8 cellular contexts compared by ENCODE assay signal in the genomic region with DNA sequence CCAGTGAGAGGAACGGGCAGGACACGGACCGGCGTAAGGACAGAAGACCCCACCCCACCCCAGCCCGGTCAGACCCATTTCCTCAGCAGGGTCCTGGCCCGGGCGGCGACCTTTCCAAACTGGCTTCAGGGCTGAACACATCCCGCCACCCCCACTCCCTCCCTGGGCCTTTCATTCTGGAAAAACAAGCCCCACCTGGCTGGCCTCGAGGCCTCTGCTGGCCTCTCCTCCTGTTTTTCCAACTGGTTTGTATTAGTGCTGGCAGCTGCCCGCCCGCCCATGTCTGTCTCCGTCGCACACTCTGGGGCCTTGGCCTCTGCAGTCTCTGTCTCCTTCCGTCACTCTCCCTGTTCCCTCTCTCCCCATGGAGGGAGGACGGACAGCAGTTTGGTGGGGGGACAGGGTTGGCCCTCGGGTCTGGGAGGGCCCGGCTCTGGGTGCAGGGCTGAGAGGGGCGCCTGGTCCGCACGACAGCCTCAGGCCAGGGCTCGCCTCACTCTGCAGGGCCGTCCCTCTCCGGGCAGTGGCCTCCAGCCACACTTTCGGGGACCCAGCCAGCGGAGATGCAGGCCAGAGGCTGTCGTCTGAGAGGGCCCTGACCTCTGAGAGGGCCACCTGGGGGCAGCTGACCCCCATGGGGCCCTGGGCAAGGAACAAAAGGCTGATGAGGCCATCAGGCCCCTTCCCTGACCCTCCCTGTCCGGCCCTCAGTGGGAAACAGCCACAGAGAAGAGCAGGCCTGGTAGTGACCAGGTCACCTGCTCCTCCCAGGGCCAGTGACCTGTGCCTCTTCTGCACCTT. TPM values are rescaled to one million over a fixed set of nuclear protein-coding genes. Genes with fewer than 3 reads are reported as not detected.
A peak's percentile ranks its signal among the peaks of the same experiment; 100 is the strongest.
DNase-seq lines count a peak whose midpoint lies in the region; ATAC-seq and TF ChIP-seq lines count a peak whose summit lies in the region.

No MANE protein-coding gene starts in this region.

- POLR2A ChIA-PET in CD4-positive, alpha-beta T cell (lab: Charles Lee): no interaction called here

- no peaks in the 10 kb centered on the region for H3K36me3 Mint-ChIP-seq in CD4-positive, alpha-beta T cell (ENCODE audit: low read depth)

- DNase-seq in CD4-positive, alpha-beta T cell: no peak
- no peak for DNase-seq in SK-N-MC (ENCODE audit: low read depth, low spot score)
- DNase-seq in glomerular visceral epithelial cell (ENCODE audit: extremely low spot score): peak; percentile 32
- no peak for DNase-seq in stimulated activated CD4-positive, alpha-beta T cell treated with anti-CD3 and anti-CD28 coated beads, Interleukin-2, amount 100 ng/mL, for 48 hours
- DNase-seq in HUDEP-2 (lab: John Stamatoyannopoulos, UW; ENCODE audit: unreplicated experiment in 76 of 76): no peak
- DNase-seq in NCI-H774 (lab: John Stamatoyannopoulos, UW): no peak

- peak overlapping the region; percentile 51 for H3K9ac ChIP-seq in SK-N-MC (ENCODE audit: insufficient read length)
- no peak overlapping the region for H3K9ac ChIP-seq in rectal smooth muscle tissue (ENCODE audit: low read length)

- no peak overlapping the region for H3K4me3 ChIP-seq in SK-N-MC
- H3K4me3 ChIP-seq in rectal smooth muscle tissue (ENCODE audit: low read length): peak overlapping the region; percentile 21

- H3K4me1 ChIP-seq in rectal smooth muscle tissue (ENCODE audit: control insufficient read depth, insufficient read depth, low read length): peaks cover 25% of the 10 kb centered on the region

- no peak for ATAC-seq in CD4-positive, alpha-beta T cell (ENCODE audit: poor library complexity)
- ATAC-seq in GM21825 (IDR thresholded peaks at IDR 0.05; ENCODE audit: unreplicated experiment): no peak

- H3K9me3 ChIP-seq in CD4-positive, alpha-beta T cell (ENCODE audit: control insufficient read depth, low read length): no peaks in the 10 kb centered on the region
- no peaks in the 10 kb centered on the region for H3K9me3 ChIP-seq in SK-N-MC (ENCODE audit: low read depth, low read length)

- peaks cover 12% of the 10 kb centered on the region for H3K4me1 Mint-ChIP-seq in CD4-positive, alpha-beta T cell (ENCODE audit: low read depth)

- H3K27ac Mint-ChIP-seq in CD4-positive, alpha-beta T cell: peak overlapping the region; percentile 79

- H3K27ac ChIP-seq in CD4-positive, alpha-beta T cell (ENCODE audit: low read depth, low read length): no peak overlapping the region
- H3K27ac ChIP-seq in SK-N-MC (peak overlapping the region; percentile 86; the same call in 1 of the 2 replicates), rectal smooth muscle tissue (ENCODE audit: low read depth, low read length) (peak overlapping the region; percentile 88)

- peaks cover 30% of the 10 kb centered on the region for H3K27me3 ChIP-seq in CD4-positive, alpha-beta T cell (ENCODE audit: control insufficient read depth, insufficient read depth, low read length)
- H3K27me3 ChIP-seq in rectal smooth muscle tissue (ENCODE audit: control insufficient read depth, insufficient read depth, low read length): peaks cover 3% of the 10 kb centered on the region

- H3K27me3 Mint-ChIP-seq in CD4-positive, alpha-beta T cell: peaks cover 26% of the 10 kb centered on the region

- peak overlapping the region; percentile 39 for H3K4me3 Mint-ChIP-seq in CD4-positive, alpha-beta T cell

- no peaks in the 10 kb centered on the region for H3K36me3 ChIP-seq in SK-N-MC (ENCODE audit: insufficient read depth, low read length)
- no peaks in the 10 kb centered on the region for H3K36me3 ChIP-seq in rectal smooth muscle tissue (ENCODE audit: control insufficient read depth, insufficient read depth, low read length)

- no peak for TF ChIP-seq CTCF in CD4-positive, alpha-beta T cell (IDR thresholded peaks at IDR 0.05)

- CTCF ChIA-PET in CD4-positive, alpha-beta T cell (lab: Charles Lee): no interaction called here

- intact Hi-C loops in CD4-positive, alpha-beta T cell (cut with DNase I, micrococcal nuclease): no loop called here

- no peaks in the 10 kb centered on the region for H3K9me3 Mint-ChIP-seq in CD4-positive, alpha-beta T cell

RNA-seq across cellular contexts. Expression of a gene that starts 1.5 kb away (rescaled TPM):
- 1 to 10 TPM; 1.6 to 2.9 TPM for total RNA-seq in CD4-positive, alpha-beta T cell

RNA-seq across cellular contexts. Expression of a gene that starts 10.7 kb away (rescaled TPM):
- 10 to 100 TPM; 44.9 to 45.5 TPM for total RNA-seq in CD4-positive, alpha-beta T cell

RNA-seq across cellular contexts. Expression of a gene that starts 15.1 kb away (rescaled TPM):
- total RNA-seq in CD4-positive, alpha-beta T cell: 10 to 100 TPM; 59.2 to 64.6 TPM

RNA-seq across cellular contexts. Expression of a gene that starts 28.8 kb away (rescaled TPM):
- total RNA-seq in CD4-positive, alpha-beta T cell: 1 to 10 TPM; 3.3 to 3.4 TPM

RNA-seq across cellular contexts. Expression of a gene that starts 35.3 kb away (rescaled TPM):
- 10 to 100 TPM; 11.6 to 12.9 TPM for total RNA-seq in CD4-positive, alpha-beta T cell
